In genomic region chr5:12093586-12093985, GRCh38 we compare ENCODE assay signal across 34 cellular contexts.
"Had no signal": no experiment of that assay in that cellular context is flagged by ENCODE, and none has a peak within 500 bp of the region (broad histone marks: within the 10 kb centered on the region; RNA-seq: fewer than 3 reads in every experiment).

No MANE protein-coding gene starts in this region.

- DNase-seq: Karpas-422, MG63, MM.1S, MV-4-11, NCI-H1048, NCI-H1092, NCI-H1092 treated with DMSO at 0.1 percent for 48 hours, NCI-H1105, NCI-H1105 treated with DMSO at 0.1 percent for 48 hours, NCI-H1417, NCI-H1417 treated with DMSO at 0.1 percent for 48 hours, NCI-H1436, NCI-H1436 treated with DMSO at 0.1 percent for 48 hours, NCI-H146, NCI-H1694, NCI-H1694 treated with DMSO at 0.1 percent for 48 hours, NCI-H187, NCI-H187 treated with DMSO at 0.1 percent for 48 hours, NCI-H1930, NCI-H2029, NCI-H2029 treated with DMSO at 0.1 percent for 48 hours, NCI-H2081, NCI-H2081 treated with DMSO at 0.1 percent for 48 hours, NCI-H2107, NCI-H2171, NCI-H2171 treated with DMSO at 0.1 percent for 48 hours, NCI-H2227 treated with DMSO at 0.1 percent for 48 hours, NCI-H226, NCI-H345, NCI-H446 treated with DMSO at 0.1 percent for 48 hours, NCI-H510A, NCI-H510A treated with DMSO at 0.1 percent for 48 hours, NCI-H524, NCI-H524 treated with DMSO at 0.1 percent for 48 hours had no signal

- H3K27me3 ChIP-seq: MG63 had no signal

- H3K9me3 ChIP-seq: MG63 had no signal

- H3K4me3 ChIP-seq: MG63 had no signal

- H3K36me3 ChIP-seq: MG63 had no signal
